In genomic region chr7:106610996-106611886, GRCh38 we compare ENCODE assay signal across 15 cellular contexts. TPM values are rescaled to one million over a fixed set of nuclear protein-coding genes. Genes with fewer than 3 reads are reported as not detected.
DNase-seq lines count a peak whose midpoint lies in the region; ATAC-seq lines count a peak whose summit lies in the region.
"Had no signal": no experiment of that assay in that cellular context is flagged by ENCODE, and none has a peak within 500 bp of the region (broad histone marks: within the 10 kb centered on the region; RNA-seq: fewer than 3 reads in every experiment).

No MANE protein-coding gene starts in this region.

- peak; percentile 77 for DNase-seq in NCI-H748 treated with DMSO at 0.1 percent for 48 hours (lab: John Stamatoyannopoulos, UW)
- DNase-seq in fibroblast of peridontal ligament (ENCODE audit: extremely low read depth): peak; percentile 83
- DNase-seq in renal cortical epithelial cell (ENCODE audit: low read depth): peak; percentile 28
- DNase-seq in stimulated activated naive B cell treated with anti-CD40 and anti-IgM and Interleukin-4, amounts not matched to agents 10 μg/mL and 1 μg/mL and 100 μg/mL, for 72 hours: no peak
- no peak for DNase-seq in activated naive CD8-positive, alpha-beta T cell treated with anti-CD3 and anti-CD28 coated beads, Interleukin-2, amount 50 U/mL, for 24 hours
- DNase-seq: activated CD4-positive, alpha-beta memory T cell treated with anti-CD3 and anti-CD28 coated beads for 36 hours; brain microvascular endothelial cell; CD8-positive, alpha-beta memory T cell; right cardiac atrium; RPMI8226; substantia nigra; T1000 had no signal

- H3K4me1 Mint-ChIP-seq in stimulated activated naive B cell treated with anti-CD40 and anti-IgM and Interleukin-4, amounts not matched to agents 10 μg/mL and 1 μg/mL and 100 μg/mL, for 72 hours: no peaks in the 10 kb centered on the region
- no peaks in the 10 kb centered on the region for H3K4me1 Mint-ChIP-seq in activated naive CD8-positive, alpha-beta T cell treated with anti-CD3 and anti-CD28 coated beads, Interleukin-2, amount 50 U/mL, for 24 hours
- H3K4me1 Mint-ChIP-seq: CD8-positive, alpha-beta memory T cell had no signal

- no peaks in the 10 kb centered on the region for H3K36me3 Mint-ChIP-seq in stimulated activated naive B cell treated with anti-CD40 and anti-IgM and Interleukin-4, amounts not matched to agents 10 μg/mL and 1 μg/mL and 100 μg/mL, for 72 hours
- H3K36me3 Mint-ChIP-seq in activated naive CD8-positive, alpha-beta T cell treated with anti-CD3 and anti-CD28 coated beads, Interleukin-2, amount 50 U/mL, for 24 hours (ENCODE audit: low read depth): no peaks in the 10 kb centered on the region
- H3K36me3 Mint-ChIP-seq: activated CD4-positive, alpha-beta memory T cell treated with anti-CD3 and anti-CD28 coated beads for 36 hours had no signal

- H3K4me3 Mint-ChIP-seq in stimulated activated naive B cell treated with anti-CD40 and anti-IgM and Interleukin-4, amounts not matched to agents 10 μg/mL and 1 μg/mL and 100 μg/mL, for 72 hours: no peak overlapping the region
- H3K4me3 Mint-ChIP-seq in activated naive CD8-positive, alpha-beta T cell treated with anti-CD3 and anti-CD28 coated beads, Interleukin-2, amount 50 U/mL, for 24 hours: no peak overlapping the region
- H3K4me3 Mint-ChIP-seq: activated CD4-positive, alpha-beta memory T cell treated with anti-CD3 and anti-CD28 coated beads for 36 hours; CD8-positive, alpha-beta memory T cell had no signal

- peaks cover 4 to 6% of the 10 kb centered on the region in 2 donors for H3K9me3 Mint-ChIP-seq in stimulated activated naive B cell treated with anti-CD40 and anti-IgM and Interleukin-4, amounts not matched to agents 10 μg/mL and 1 μg/mL and 100 μg/mL, for 72 hours
- peaks cover 6% of the 10 kb centered on the region for H3K9me3 Mint-ChIP-seq in activated naive CD8-positive, alpha-beta T cell treated with anti-CD3 and anti-CD28 coated beads, Interleukin-2, amount 50 U/mL, for 24 hours

- H3K27me3 Mint-ChIP-seq in stimulated activated naive B cell treated with anti-CD40 and anti-IgM and Interleukin-4, amounts not matched to agents 10 μg/mL and 1 μg/mL and 100 μg/mL, for 72 hours: no peaks in the 10 kb centered on the region
- no peaks in the 10 kb centered on the region for H3K27me3 Mint-ChIP-seq in activated naive CD8-positive, alpha-beta T cell treated with anti-CD3 and anti-CD28 coated beads, Interleukin-2, amount 50 U/mL, for 24 hours

- ATAC-seq in HG03342 (IDR thresholded peaks at IDR 0.05; ENCODE audit: unreplicated experiment) (peak; percentile 49), GM21717 (IDR thresholded peaks at IDR 0.05; ENCODE audit: unreplicated experiment) (no peak)
- no peak for ATAC-seq in stimulated activated naive B cell treated with anti-CD40 and anti-IgM and Interleukin-4, amounts not matched to agents 10 μg/mL and 1 μg/mL and 100 μg/mL, for 72 hours (replicated peaks)
- no peak for ATAC-seq in activated naive CD8-positive, alpha-beta T cell treated with anti-CD3 and anti-CD28 coated beads, Interleukin-2, amount 50 U/mL, for 24 hours
- ATAC-seq: right cardiac atrium had no signal

- H3K27ac Mint-ChIP-seq in stimulated activated naive B cell treated with anti-CD40 and anti-IgM and Interleukin-4, amounts not matched to agents 10 μg/mL and 1 μg/mL and 100 μg/mL, for 72 hours: no peak overlapping the region
- no peak overlapping the region for H3K27ac Mint-ChIP-seq in activated naive CD8-positive, alpha-beta T cell treated with anti-CD3 and anti-CD28 coated beads, Interleukin-2, amount 50 U/mL, for 24 hours
- H3K27ac Mint-ChIP-seq: activated CD4-positive, alpha-beta memory T cell treated with anti-CD3 and anti-CD28 coated beads for 36 hours; activated T-helper 2 cell treated with anti-CD3 and anti-CD28 coated beads, Interferon-gamma antibody, Interleukin-2, Interleukin-4, amounts not matched to agents 10 μg/mL and 5 μg/mL and 100 μg/mL, durations not matched to agents 14 hours and 24 hours and 36 hours; CD8-positive, alpha-beta memory T cell had no signal

RNA-seq across cellular contexts. Expression of gene CCDC71L, which starts 49.7 kb away (rescaled TPM):
- 21.0 and 34.9 TPM in 2 replicates for total RNA-seq in renal cortical epithelial cell

Comparison
In these comparisons a context has a peak if more than half of its experiments do, and no peak if none do; other contexts are left out.
1. DNase-seq: peak in NCI-H748 treated with DMSO at 0.1 percent for 48 hours (single experiment), fibroblast of peridontal ligament (single experiment) and renal cortical epithelial cell (single experiment); none in stimulated activated naive B cell treated with anti-CD40 and anti-IgM and Interleukin-4, amounts not matched to agents 10 μg/mL and 1 μg/mL and 100 μg/mL, for 72 hours (single experiment) and activated naive CD8-positive, alpha-beta T cell treated with anti-CD3 and anti-CD28 coated beads, Interleukin-2, amount 50 U/mL, for 24 hours (single experiment).